Comparison of ENCODE assay signal across 8 cellular contexts in the genomic region with DNA sequence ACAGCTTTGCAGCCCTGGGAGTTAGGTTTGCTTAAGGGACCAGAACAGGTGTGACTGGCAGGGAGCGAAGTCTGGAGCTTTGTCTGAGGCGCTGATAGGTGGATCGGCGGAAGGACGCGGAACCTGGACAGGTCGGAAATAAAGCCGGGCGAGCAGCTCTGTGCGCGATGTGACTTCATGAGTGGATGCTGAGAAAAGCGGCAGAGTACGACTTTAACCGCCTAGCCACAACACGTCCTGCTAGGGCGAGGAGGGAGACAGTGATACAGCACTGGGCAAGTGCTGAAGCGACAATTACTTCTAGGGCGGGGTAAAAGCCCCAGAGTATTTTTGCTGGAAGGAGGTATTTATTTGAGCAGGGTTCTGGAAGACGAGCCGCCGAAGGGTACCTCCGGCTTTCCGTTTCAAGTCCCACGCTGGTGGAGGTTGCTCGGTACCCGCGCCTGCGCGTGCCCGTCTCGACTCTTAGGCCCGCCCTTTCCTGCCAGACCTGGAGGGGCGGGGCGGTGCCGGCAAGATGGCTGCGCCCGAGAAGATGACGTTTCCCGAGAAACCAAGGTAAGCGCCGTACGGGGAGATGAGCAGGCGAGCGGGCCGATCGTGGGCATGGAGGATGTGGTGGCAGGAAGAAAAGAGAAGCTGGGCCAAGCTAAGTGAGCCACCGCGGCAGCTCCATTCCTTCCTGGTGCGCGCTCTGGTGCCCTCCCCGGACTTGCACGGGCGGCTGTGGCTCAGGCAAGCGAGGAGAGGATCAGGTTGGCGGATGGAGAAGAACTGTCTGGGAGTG. TPM values are rescaled to one million over a fixed set of nuclear protein-coding genes. Genes with fewer than 3 reads are reported as not detected.
DNase-seq lines count a peak whose midpoint lies in the region; ATAC-seq and TF ChIP-seq lines count a peak whose summit lies in the region.

A gene with protein sequence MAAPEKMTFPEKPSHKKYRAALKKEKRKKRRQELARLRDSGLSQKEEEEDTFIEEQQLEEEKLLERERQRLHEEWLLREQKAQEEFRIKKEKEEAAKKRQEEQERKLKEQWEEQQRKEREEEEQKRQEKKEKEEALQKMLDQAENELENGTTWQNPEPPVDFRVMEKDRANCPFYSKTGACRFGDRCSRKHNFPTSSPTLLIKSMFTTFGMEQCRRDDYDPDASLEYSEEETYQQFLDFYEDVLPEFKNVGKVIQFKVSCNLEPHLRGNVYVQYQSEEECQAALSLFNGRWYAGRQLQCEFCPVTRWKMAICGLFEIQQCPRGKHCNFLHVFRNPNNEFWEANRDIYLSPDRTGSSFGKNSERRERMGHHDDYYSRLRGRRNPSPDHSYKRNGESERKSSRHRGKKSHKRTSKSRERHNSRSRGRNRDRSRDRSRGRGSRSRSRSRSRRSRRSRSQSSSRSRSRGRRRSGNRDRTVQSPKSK (plus strand): TSS at position 506 of the 787 bp plus-strand sequence. CDS start 12 bp downstream, at position 518.

- H3K9me3 Mint-ChIP-seq in activated naive CD4-positive, alpha-beta T cell treated with anti-CD3 and anti-CD28 coated beads, Interleukin-2, amount 50 U/mL, for 72 hours, result no peaks in the 10 kb centered on the region

- H3K27me3 ChIP-seq in trophoblast cell (ENCODE audit: insufficient read depth, low read length) (no peaks in the 10 kb centered on the region), transverse colon (no peaks in the 10 kb centered on the region)

- peak; percentile 94 for ATAC-seq in HG02571 (IDR thresholded peaks at IDR 0.05; ENCODE audit: unreplicated experiment)
- ATAC-seq in SK-N-SH treated with all-trans-retinoic acid at 6 μM for 48 hours, result peak; percentile 97
- peak; percentile 91 to 94 for ATAC-seq in activated naive CD4-positive, alpha-beta T cell treated with anti-CD3 and anti-CD28 coated beads, Interleukin-2, amount 50 U/mL, for 72 hours
- peak; percentile 99 for ATAC-seq in Right ventricle myocardium superior (ENCODE audit: poor library complexity)

- peak within 1 kb of the TSS; percentile 91 for H3K4me2 ChIP-seq in trophoblast cell (ENCODE audit: low read length)

- H3K4me1 ChIP-seq in trophoblast cell (ENCODE audit: control insufficient read depth in 1 of 2, insufficient read depth in 2 of 2, low read length in 2 of 2) (no peaks in the 10 kb centered on the region), transverse colon (peaks cover 0 to 12% (median 5%) of the 10 kb centered on the region in 4 donors)

- no peak within 1 kb of the TSS for H2AK5ac ChIP-seq in trophoblast cell (ENCODE audit: low read length)

- peaks cover 3% of the 10 kb centered on the region for H3K79me2 ChIP-seq in trophoblast cell (ENCODE audit: control insufficient read depth, insufficient read depth, low read length, poor library complexity)

- no peak within 1 kb of the TSS for H3K23ac ChIP-seq in trophoblast cell (ENCODE audit: low read length)

- DNase-seq in GM10266 (ENCODE audit: extremely low spot score) (peak; percentile 73), NAMALWA (ENCODE audit: low spot score) (peak; percentile 86), Right ventricle myocardium superior (peak; percentile 89), trophoblast cell (peak; percentile 62 to 82), transverse colon (peak; percentile 92)
- peak; percentile 81 to 85 for DNase-seq in activated naive CD4-positive, alpha-beta T cell treated with anti-CD3 and anti-CD28 coated beads, Interleukin-2, amount 50 U/mL, for 72 hours (ENCODE audit: low spot score in 2 of 2)

- no peak within 1 kb of the TSS for H3K27ac Mint-ChIP-seq in activated naive CD4-positive, alpha-beta T cell treated with anti-CD3 and anti-CD28 coated beads, Interleukin-2, amount 50 U/mL, for 72 hours

- H3K14ac ChIP-seq in trophoblast cell (ENCODE audit: low read length), result peak within 1 kb of the TSS; percentile 35

- H3K36me3 ChIP-seq in trophoblast cell (ENCODE audit: control insufficient read depth in 1 of 2, insufficient read depth in 2 of 2, low read length in 2 of 2) (peaks cover 0 to 3% of the 10 kb centered on the region in 2 experiments), transverse colon (no peaks in the 10 kb centered on the region)

- intact Hi-C loops in Right ventricle myocardium superior (cut with DNase I) (no loop called here), transverse colon (cut with DNase I; ENCODE audit: low total_unique reads) (no loop called here)

- H4K91ac ChIP-seq in trophoblast cell (ENCODE audit: low read depth, low read length), result peak within 1 kb of the TSS; percentile 55

- H3K9me3 ChIP-seq in trophoblast cell (ENCODE audit: insufficient read depth, low read depth, low read length) (no peaks in the 10 kb centered on the region), transverse colon (no peaks in the 10 kb centered on the region)

- no peak for TF ChIP-seq EP300 in transverse colon (IDR thresholded peaks at IDR 0.05; ENCODE audit: low read depth)

- H2BK12ac ChIP-seq in trophoblast cell (ENCODE audit: low read length), result no peak within 1 kb of the TSS

- peak within 1 kb of the TSS; percentile 22 for H4K12ac ChIP-seq in trophoblast cell (ENCODE audit: low read depth, low read length)

- no CpG with 5 or more reads among the region's 55 CpGs for WGBS in trophoblast cell (ENCODE audit: extremely low coverage, insufficient coverage, insufficient read length)
- WGBS in transverse colon (ENCODE audit: low coverage in 1 of 2), 2 donors, result 0% methylated on average over 55 of the region's 55 CpGs; no CpG with 5 or more reads in 1 of the 2 donors

- peak within 1 kb of the TSS; percentile 25 for H2BK120ac ChIP-seq in trophoblast cell (ENCODE audit: insufficient read depth, low read length, poor library complexity)

- peak; percentile 57 for TF ChIP-seq POLR2A in transverse colon (IDR thresholded peaks at IDR 0.05)

- H3K18ac ChIP-seq in trophoblast cell (ENCODE audit: low read length), result peak within 1 kb of the TSS; percentile 8

- peaks cover 3% of the 10 kb centered on the region for H3K79me1 ChIP-seq in trophoblast cell (ENCODE audit: low read length)

- in situ Hi-C loops in transverse colon (cut with MboI; ENCODE audit: low pct_ligation_motif_present in 1 of 4, low pct_unique_long_range_greater_than_20kb in 1 of 4, low sequenced_read_pairs in 3 of 4), result loop anchor here in 1 of 4 donors (25.0 kb wide), 1 partner anchor 103 kb away; no protein-coding TSS in a partner anchor

- peaks cover 0 to 6% of the 10 kb centered on the region in 2 donors for H3K36me3 Mint-ChIP-seq in activated naive CD4-positive, alpha-beta T cell treated with anti-CD3 and anti-CD28 coated beads, Interleukin-2, amount 50 U/mL, for 72 hours

- peak within 1 kb of the TSS; percentile 33 for H3K4ac ChIP-seq in trophoblast cell (ENCODE audit: low read depth, low read length)

- peak within 1 kb of the TSS; percentile 74 for H4K8ac ChIP-seq in trophoblast cell (ENCODE audit: low read depth, low read length)

- TF ChIP-seq CTCF in GM10266 (IDR thresholded peaks at IDR 0.05; ENCODE audit: control insufficient read depth, insufficient read depth, low read depth, missing control alignments) (no peak), transverse colon (IDR thresholded peaks at IDR 0.05) (no peak)

- H2BK5ac ChIP-seq in trophoblast cell (ENCODE audit: low read depth, low read length, poor library complexity), result peak within 1 kb of the TSS; percentile 57

- H3K27ac ChIP-seq in trophoblast cell (ENCODE audit: low read depth, low read length) (peak within 1 kb of the TSS; percentile 49), transverse colon (peak within 1 kb of the TSS; percentile 87 to 92 (median 90))

- H3K4me3 ChIP-seq in trophoblast cell (ENCODE audit: low read depth, low read length), result peak within 1 kb of the TSS; percentile 90
- H3K4me3 ChIP-seq in transverse colon, result peak within 1 kb of the TSS; percentile 34 to 84 (median 65)

- peak within 1 kb of the TSS; percentile 61 for H2AFZ ChIP-seq in trophoblast cell (ENCODE audit: insufficient read depth, low read length, poor library complexity)

- H3K9ac ChIP-seq in trophoblast cell (ENCODE audit: low read length), result peak within 1 kb of the TSS; percentile 53

TF ChIP-seq in SK-N-SH treated with all-trans-retinoic acid at 6 μM for 48 hours, 23 proteins besides CTCF, POLR2A, EP300 and RAD21 (continues in another document):
- TF ChIP-seq, protein P1, sequence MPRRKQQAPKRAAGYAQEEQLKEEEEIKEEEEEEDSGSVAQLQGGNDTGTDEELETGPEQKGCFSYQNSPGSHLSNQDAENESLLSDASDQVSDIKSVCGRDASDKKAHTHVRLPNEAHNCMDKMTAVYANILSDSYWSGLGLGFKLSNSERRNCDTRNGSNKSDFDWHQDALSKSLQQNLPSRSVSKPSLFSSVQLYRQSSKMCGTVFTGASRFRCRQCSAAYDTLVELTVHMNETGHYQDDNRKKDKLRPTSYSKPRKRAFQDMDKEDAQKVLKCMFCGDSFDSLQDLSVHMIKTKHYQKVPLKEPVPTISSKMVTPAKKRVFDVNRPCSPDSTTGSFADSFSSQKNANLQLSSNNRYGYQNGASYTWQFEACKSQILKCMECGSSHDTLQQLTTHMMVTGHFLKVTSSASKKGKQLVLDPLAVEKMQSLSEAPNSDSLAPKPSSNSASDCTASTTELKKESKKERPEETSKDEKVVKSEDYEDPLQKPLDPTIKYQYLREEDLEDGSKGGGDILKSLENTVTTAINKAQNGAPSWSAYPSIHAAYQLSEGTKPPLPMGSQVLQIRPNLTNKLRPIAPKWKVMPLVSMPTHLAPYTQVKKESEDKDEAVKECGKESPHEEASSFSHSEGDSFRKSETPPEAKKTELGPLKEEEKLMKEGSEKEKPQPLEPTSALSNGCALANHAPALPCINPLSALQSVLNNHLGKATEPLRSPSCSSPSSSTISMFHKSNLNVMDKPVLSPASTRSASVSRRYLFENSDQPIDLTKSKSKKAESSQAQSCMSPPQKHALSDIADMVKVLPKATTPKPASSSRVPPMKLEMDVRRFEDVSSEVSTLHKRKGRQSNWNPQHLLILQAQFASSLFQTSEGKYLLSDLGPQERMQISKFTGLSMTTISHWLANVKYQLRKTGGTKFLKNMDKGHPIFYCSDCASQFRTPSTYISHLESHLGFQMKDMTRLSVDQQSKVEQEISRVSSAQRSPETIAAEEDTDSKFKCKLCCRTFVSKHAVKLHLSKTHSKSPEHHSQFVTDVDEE (CRISPR knock-in tag; IDR thresholded peaks at IDR 0.05), result no peak
- TF ChIP-seq ZFP3 (CRISPR knock-in tag; IDR thresholded peaks at IDR 0.05) (no peak), ESRRG (CRISPR knock-in tag; IDR thresholded peaks at IDR 0.05) (no peak)

RNA-seq across cellular contexts. Expression of the gene that starts here (rescaled TPM):
- 10 to 100 TPM; 12.3 to 16.9 TPM for total RNA-seq in activated naive CD4-positive, alpha-beta T cell treated with anti-CD3 and anti-CD28 coated beads, Interleukin-2, amount 50 U/mL, for 72 hours
- total RNA-seq in Right ventricle myocardium superior, result 6.8 TPM
- 8.5 and 8.6 TPM in 2 replicates for polyA plus RNA-seq in trophoblast cell (2013)
- 100 to 1,000 TPM in 1 of 4 donors, 10 to 100 TPM in 1, 1 to 10 TPM in 1, not detected in 1; 5.3 to 263 (median 12.4) TPM for total RNA-seq in transverse colon

Comparison
In these comparisons a context has a peak if more than half of its experiments do, and no peak if none do; other contexts are left out.
1. Peak in every context shown above with its lines: DNase-seq, ATAC-seq, H3K4me3 ChIP-seq and H3K27ac ChIP-seq.